Comparison of ENCODE assay signal across 8 cellular contexts in genomic region chr12:12070674-12071661, GRCh38. TPM values are rescaled to one million over a fixed set of nuclear protein-coding genes. Genes with fewer than 3 reads are reported as not detected.
DNase-seq lines count a peak whose midpoint lies in the region; ATAC-seq and TF ChIP-seq lines count a peak whose summit lies in the region.
"Had no signal": no experiment of that assay in that cellular context is flagged by ENCODE, and none has a peak within 500 bp of the region (broad histone marks: within the 10 kb centered on the region; RNA-seq: fewer than 3 reads in every experiment).

TSS of gene BCL2L14 (plus strand) at chr12:12070939. CDS start at chr12:12079306, 8,367 bp downstream.

- ATAC-seq in GM19043 (IDR thresholded peaks at IDR 0.05; ENCODE audit: low read depth, unreplicated experiment): peak; percentile 47

- DNase-seq in breast epithelium (ENCODE audit: low spot score in 2 of 2) (no peak), AML-193 (lab: John Stamatoyannopoulos, UW) (no peak), ACHN (no peak), thyroid gland (no peak)
- DNase-seq in stimulated activated CD4-positive, alpha-beta T cell treated with anti-CD3 and anti-CD28 coated beads, Interleukin-4, amount 100 ng/mL, for 1 hour: peak; percentile 19

- peak within 1 kb of the TSS in 2 of 3 donors; percentile 31 to 56 for H3K4me3 ChIP-seq in breast epithelium
- no peak within 1 kb of the TSS for H3K4me3 ChIP-seq in thyroid gland (replicated peaks in 1 of 3)

- peak in 1 of 3 donors; percentile 13 for TF ChIP-seq CTCF in breast epithelium (IDR thresholded peaks at IDR 0.05)
- TF ChIP-seq CTCF in thyroid gland (IDR thresholded peaks at IDR 0.05): no peak

- in situ Hi-C loops in ACHN (cut with HindIII; ENCODE audit: low pct_ligation_motif_present, low pct_unique_long_range_greater_than_20kb, low sequenced_read_pairs): no loop called here

- no peaks in the 10 kb centered on the region for H3K36me3 ChIP-seq in KOPT-K1 (ENCODE audit: insufficient read depth, low read length)
- H3K36me3 ChIP-seq in breast epithelium: no peaks in the 10 kb centered on the region
- H3K36me3 ChIP-seq in thyroid gland: no peaks in the 10 kb centered on the region

- TF ChIP-seq POLR2A in breast epithelium (IDR thresholded peaks at IDR 0.05) (no peak), thyroid gland (IDR thresholded peaks at IDR 0.05) (no peak)

- H3K27me3 ChIP-seq in breast epithelium (no peaks in the 10 kb centered on the region), thyroid gland (no peaks in the 10 kb centered on the region)

- WGBS in thyroid gland, 2 donors: 67 to 72% methylated on average over 12 of the region's 12 CpGs

- no peaks in the 10 kb centered on the region for H3K9me3 ChIP-seq in KOPT-K1 (ENCODE audit: insufficient read depth, low read length, poor library complexity, severe bottlenecking)
- H3K9me3 ChIP-seq in breast epithelium: no peaks in the 10 kb centered on the region
- H3K9me3 ChIP-seq in thyroid gland: no peaks in the 10 kb centered on the region

- intact Hi-C loops in breast epithelium (cut with DNase I; ENCODE audit: low total_unique reads) (no loop called here), thyroid gland (cut with DNase I) (no loop called here)

- no peaks in the 10 kb centered on the region for H3K4me1 ChIP-seq in breast epithelium
- no peaks in the 10 kb centered on the region for H3K4me1 ChIP-seq in thyroid gland

- H3K27ac ChIP-seq in KOPT-K1 (ENCODE audit: low read depth, low read length, poor library complexity, severe bottlenecking) (peak within 1 kb of the TSS; percentile 58), breast epithelium (peak within 1 kb of the TSS in 1 of 2 donors; percentile 36), thyroid gland (no peak within 1 kb of the TSS)

RNA-seq across cellular contexts. Expression of gene BCL2L14, which starts in this region (rescaled TPM):
- total RNA-seq in breast epithelium (1 to 10 TPM in 1 of 3 donors, under 1 TPM in 1, not detected in 1; 0.29 to 1.6 TPM), thyroid gland (under 1 TPM in 1 of 4 donors, not detected in 3; 0.81 TPM)
- total RNA-seq: pulmonary artery endothelial cell had no signal

Comparison
In these comparisons a context has a peak if more than half of its experiments do, and no peak if none do; other contexts are left out.
1. H3K4me3 ChIP-seq: peak in breast epithelium (2 of 3); none in thyroid gland (0 of 3).